Comparison of ENCODE assay signal across 8 cellular contexts in the genomic region with DNA sequence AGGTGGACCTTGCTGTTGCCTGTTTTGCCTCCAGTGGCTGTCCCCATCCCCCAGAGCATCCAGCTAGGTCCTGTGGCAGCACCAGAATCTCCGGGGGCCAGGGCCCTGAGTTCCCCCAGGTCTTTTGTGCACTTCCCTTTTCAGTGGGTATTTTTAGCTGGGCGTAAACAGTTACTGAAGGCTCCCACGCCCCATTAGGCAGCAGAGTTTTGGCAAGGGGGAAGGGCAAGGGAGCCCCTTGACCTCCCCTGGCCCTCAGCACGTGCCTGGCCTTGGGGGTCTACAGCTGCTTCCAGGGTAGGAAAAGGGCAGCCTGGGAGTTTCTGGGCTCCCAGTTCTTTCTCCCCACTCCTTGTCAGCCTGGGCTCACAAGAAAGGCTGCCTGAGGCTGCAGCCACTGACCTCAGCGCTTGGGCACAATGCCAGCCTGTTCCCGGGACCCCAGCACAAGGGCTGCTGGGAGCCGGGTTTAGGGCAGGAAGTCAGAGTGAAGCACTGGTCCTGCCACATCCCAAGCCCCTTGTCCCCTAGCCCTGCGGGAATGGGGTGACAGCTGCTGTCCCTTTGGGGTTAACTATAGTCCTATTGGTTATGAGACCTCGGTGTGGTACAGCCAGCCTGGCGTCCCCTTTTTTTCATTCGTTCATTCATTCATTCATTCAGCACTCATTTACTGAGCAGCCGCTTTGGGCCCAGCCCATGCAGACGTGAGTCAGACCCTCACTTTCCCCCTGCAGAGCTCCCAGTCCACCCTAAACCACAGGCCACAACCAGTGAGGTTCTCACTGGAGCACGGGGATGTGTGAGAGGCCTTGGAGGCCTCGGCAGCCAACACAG. TPM values are rescaled to one million over a fixed set of nuclear protein-coding genes. Genes with fewer than 3 reads are reported as not detected.
DNase-seq lines count a peak whose midpoint lies in the region; TF ChIP-seq lines count a peak whose summit lies in the region.

No MANE protein-coding gene starts in this region.

- no peak overlapping the region for H3K4me3 ChIP-seq in BE2C (ENCODE audit: low read depth, low read length)
- H3K4me3 ChIP-seq in HEK293 (ENCODE audit: low read depth, low read length), result no peak overlapping the region

- H3K36me3 ChIP-seq in BE2C, result peaks cover 5% of the 10 kb centered on the region; the same call in 1 of the 2 replicates
- peaks cover 3 to 28% of the 10 kb centered on the region in 2 experiments; a peak in 1 of 3 replicates for H3K36me3 ChIP-seq in HEK293 (ENCODE audit: control insufficient read depth in 2 of 2, insufficient read depth in 1 of 2, low read length in 2 of 2)

- CTCF ChIA-PET in HEK293 (lab: Yijun Ruan, JAX), result interaction anchor here (0.6 to 25.7 kb wide), 5 partner anchors 10 to 160 kb away, joined by 3 to 649 read pairs (median 7); a partner anchor contains a TSS

- POLR2A ChIA-PET in HEK293 (lab: Yijun Ruan, JAX), result interaction anchor here (0.6 kb wide), 1 partner anchor 18 kb away, joined by 3 read pairs; no protein-coding TSS in a partner anchor

- no peaks in the 10 kb centered on the region for H3K27me3 ChIP-seq in BE2C

- H3K4me1 ChIP-seq in BE2C (peaks cover 13% of the 10 kb centered on the region), HEK293 (ENCODE audit: control insufficient read depth, insufficient read depth, low read length) (peaks cover 55% of the 10 kb centered on the region)

- TF ChIP-seq CTCF in BE2C (IDR thresholded peaks at IDR 0.05; ENCODE audit: low read depth, low read length) (no peak), HEK293 (tag by site-specific recombination; IDR thresholded peaks at IDR 0.05) (no peak)

- peak; percentile 82 for DNase-seq in BE2C
- DNase-seq in T1000 (lab: John Stamatoyannopoulos, UW), result peak; percentile 79
- peak; percentile 42 for DNase-seq in fibroblast of gingiva (ENCODE audit: low read depth)
- peak; percentile 71 for DNase-seq in non-pigmented ciliary epithelial cell (ENCODE audit: low read depth)
- DNase-seq in cerebellar nuclear complex (lab: John Stamatoyannopoulos, UW), result no peak
- DNase-seq in DMS114 treated with DMSO at 0.1 percent for 48 hours (lab: John Stamatoyannopoulos, UW; ENCODE audit: unreplicated experiment), result no peak
- DNase-seq in NCI-H1105 treated with DMSO at 0.1 percent for 48 hours (lab: John Stamatoyannopoulos, UW), result no peak

- H3K9me3 ChIP-seq in BE2C, result no peaks in the 10 kb centered on the region
- H3K9me3 ChIP-seq in HEK293 (ENCODE audit: control insufficient read depth, insufficient read depth, low read depth, low read length), result no peaks in the 10 kb centered on the region

- peak overlapping the region; percentile 77 for H3K27ac ChIP-seq in HEK293 (ENCODE audit: extremely low read depth, low read depth, low read length)

TF ChIP-seq in HEK293, 187 proteins besides CTCF, POLR2A, EP300 and RAD21 (continues in another document):
- TF ChIP-seq GLIS2 (tag by site-specific recombination; IDR thresholded peaks at IDR 0.05) (peak; percentile 53), ZEB2 (tag by site-specific recombination; IDR thresholded peaks at IDR 0.05) (peak; percentile 45; the same call in 1 of the 2 replicates), ZSCAN23 (tag by site-specific recombination; IDR thresholded peaks at IDR 0.05) (0 out of 2 replicates have a peak, but pooled peaks have one; percentile 26), ZNF791 (tag by site-specific recombination; IDR thresholded peaks at IDR 0.05) (no peak), SALL2 (tag by site-specific recombination; IDR thresholded peaks at IDR 0.05; ENCODE audit: borderline replicate concordance) (no peak), PRDM1 (tag by site-specific recombination; IDR thresholded peaks at IDR 0.05) (peak; percentile 43; the same call in 1 of the 2 replicates), WT1 (tag by site-specific recombination; IDR thresholded peaks at IDR 0.05) (no peak), ZNF155 (tag by site-specific recombination; IDR thresholded peaks at IDR 0.05) (no peak), ZBTB1 (tag by site-specific recombination; IDR thresholded peaks at IDR 0.05) (no peak), FEZF1 (tag by site-specific recombination; IDR thresholded peaks at IDR 0.05) (no peak), ZNF174 (tag by site-specific recombination; IDR thresholded peaks at IDR 0.05) (no peak), ZNF121 (tag by site-specific recombination; IDR thresholded peaks at IDR 0.05) (no peak), ZNF24 (tag by site-specific recombination; IDR thresholded peaks at IDR 0.05) (peak; percentile 100)
- TF ChIP-seq, protein P1, sequence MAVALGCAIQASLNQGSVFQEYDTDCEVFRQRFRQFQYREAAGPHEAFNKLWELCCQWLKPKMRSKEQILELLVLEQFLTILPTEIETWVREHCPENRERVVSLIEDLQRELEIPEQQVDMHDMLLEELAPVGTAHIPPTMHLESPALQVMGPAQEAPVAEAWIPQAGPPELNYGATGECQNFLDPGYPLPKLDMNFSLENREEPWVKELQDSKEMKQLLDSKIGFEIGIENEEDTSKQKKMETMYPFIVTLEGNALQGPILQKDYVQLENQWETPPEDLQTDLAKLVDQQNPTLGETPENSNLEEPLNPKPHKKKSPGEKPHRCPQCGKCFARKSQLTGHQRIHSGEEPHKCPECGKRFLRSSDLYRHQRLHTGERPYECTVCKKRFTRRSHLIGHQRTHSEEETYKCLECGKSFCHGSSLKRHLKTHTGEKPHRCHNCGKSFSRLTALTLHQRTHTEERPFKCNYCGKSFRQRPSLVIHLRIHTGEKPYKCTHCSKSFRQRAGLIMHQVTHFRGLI (tag by site-specific recombination; IDR thresholded peaks at IDR 0.05), result peak; percentile 48; the same call in 1 of the 2 replicates
- TF ChIP-seq, protein P2, sequence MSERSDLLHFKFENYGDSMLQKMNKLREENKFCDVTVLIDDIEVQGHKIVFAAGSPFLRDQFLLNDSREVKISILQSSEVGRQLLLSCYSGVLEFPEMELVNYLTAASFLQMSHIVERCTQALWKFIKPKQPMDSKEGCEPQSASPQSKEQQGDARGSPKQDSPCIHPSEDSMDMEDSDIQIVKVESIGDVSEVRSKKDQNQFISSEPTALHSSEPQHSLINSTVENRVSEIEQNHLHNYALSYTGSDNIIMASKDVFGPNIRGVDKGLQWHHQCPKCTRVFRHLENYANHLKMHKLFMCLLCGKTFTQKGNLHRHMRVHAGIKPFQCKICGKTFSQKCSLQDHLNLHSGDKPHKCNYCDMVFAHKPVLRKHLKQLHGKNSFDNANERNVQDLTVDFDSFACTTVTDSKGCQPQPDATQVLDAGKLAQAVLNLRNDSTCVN (tag by site-specific recombination; optimal IDR thresholded peaks at IDR 0.05), result no peak
- TF ChIP-seq, protein P3, sequence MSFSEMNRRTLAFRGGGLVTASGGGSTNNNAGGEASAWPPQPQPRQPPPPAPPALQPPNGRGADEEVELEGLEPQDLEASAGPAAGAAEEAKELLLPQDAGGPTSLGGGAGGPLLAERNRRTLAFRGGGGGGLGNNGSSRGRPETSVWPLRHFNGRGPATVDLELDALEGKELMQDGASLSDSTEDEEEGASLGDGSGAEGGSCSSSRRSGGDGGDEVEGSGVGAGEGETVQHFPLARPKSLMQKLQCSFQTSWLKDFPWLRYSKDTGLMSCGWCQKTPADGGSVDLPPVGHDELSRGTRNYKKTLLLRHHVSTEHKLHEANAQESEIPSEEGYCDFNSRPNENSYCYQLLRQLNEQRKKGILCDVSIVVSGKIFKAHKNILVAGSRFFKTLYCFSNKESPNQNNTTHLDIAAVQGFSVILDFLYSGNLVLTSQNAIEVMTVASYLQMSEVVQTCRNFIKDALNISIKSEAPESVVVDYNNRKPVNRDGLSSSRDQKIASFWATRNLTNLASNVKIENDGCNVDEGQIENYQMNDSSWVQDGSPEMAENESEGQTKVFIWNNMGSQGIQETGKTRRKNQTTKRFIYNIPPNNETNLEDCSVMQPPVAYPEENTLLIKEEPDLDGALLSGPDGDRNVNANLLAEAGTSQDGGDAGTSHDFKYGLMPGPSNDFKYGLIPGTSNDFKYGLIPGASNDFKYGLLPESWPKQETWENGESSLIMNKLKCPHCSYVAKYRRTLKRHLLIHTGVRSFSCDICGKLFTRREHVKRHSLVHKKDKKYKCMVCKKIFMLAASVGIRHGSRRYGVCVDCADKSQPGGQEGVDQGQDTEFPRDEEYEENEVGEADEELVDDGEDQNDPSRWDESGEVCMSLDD (tag by site-specific recombination; IDR thresholded peaks at IDR 0.05), result peak; percentile 72; the same call in 1 of the 2 replicates
- TF ChIP-seq, protein P4, sequence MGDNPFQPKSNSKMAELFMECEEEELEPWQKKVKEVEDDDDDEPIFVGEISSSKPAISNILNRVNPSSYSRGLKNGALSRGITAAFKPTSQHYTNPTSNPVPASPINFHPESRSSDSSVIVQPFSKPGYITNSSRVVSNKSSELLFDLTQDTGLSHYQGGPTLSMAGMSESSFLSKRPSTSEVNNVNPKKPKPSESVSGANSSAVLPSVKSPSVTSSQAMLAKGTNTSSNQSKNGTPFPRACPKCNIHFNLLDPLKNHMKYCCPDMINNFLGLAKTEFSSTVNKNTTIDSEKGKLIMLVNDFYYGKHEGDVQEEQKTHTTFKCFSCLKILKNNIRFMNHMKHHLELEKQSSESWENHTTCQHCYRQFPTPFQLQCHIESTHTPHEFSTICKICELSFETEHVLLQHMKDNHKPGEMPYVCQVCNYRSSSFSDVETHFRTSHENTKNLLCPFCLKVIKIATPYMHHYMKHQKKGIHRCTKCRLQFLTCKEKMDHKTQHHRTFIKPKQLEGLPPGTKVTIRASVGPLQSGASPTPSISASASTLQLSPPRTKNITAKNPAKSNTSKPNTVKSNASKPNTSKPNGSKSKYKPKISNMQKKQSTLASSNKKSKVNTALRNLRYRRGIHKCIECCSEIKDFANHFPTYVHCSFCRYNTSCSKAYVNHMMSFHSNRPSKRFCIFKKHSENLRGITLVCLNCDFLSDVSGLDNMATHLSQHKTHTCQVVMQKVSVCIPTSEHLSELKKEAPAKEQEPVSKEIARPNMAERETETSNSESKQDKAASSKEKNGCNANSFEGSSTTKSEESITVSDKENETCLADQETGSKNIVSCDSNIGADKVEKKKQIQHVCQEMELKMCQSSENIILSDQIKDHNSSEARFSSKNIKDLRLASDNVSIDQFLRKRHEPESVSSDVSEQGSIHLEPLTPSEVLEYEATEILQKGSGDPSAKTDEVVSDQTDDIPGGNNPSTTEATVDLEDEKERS (tag by site-specific recombination; IDR thresholded peaks at IDR 0.05), result no peak

RNA-seq across cellular contexts. Expression of a gene that starts 8.4 kb away (rescaled TPM):
- 311 TPM for polyA plus RNA-seq in BE2C (2012; ENCODE audit: insufficient read depth, insufficient read length, low read depth)

RNA-seq across cellular contexts. Expression of a gene that starts 22.3 kb away (rescaled TPM):
- polyA plus RNA-seq in BE2C (2012; ENCODE audit: insufficient read depth, insufficient read length, low read depth), result 0.73 TPM

RNA-seq across cellular contexts. Expression of a gene that starts 36.1 kb away (rescaled TPM):
- polyA plus RNA-seq in BE2C (2012; ENCODE audit: insufficient read depth, insufficient read length, low read depth), result not detected

RNA-seq across cellular contexts. Expression of a gene that starts 41.7 kb away (rescaled TPM):
- polyA plus RNA-seq in BE2C (2012; ENCODE audit: insufficient read depth, insufficient read length, low read depth), result not detected

RNA-seq across cellular contexts. Expression of a gene that starts 52.7 kb away (rescaled TPM):
- polyA plus RNA-seq in BE2C (2012; ENCODE audit: insufficient read depth, insufficient read length, low read depth), result 152 TPM

Comparison
In these comparisons a context has a peak if more than half of its experiments do, and no peak if none do; other contexts are left out.
1. DNase-seq: peak in BE2C (single experiment), T1000 (single experiment), fibroblast of gingiva (single experiment) and non-pigmented ciliary epithelial cell (single experiment); none in cerebellar nuclear complex (0 of 2), DMS114 treated with DMSO at 0.1 percent for 48 hours (single experiment) and NCI-H1105 treated with DMSO at 0.1 percent for 48 hours (single experiment).